Comparison of ENCODE assay signal across 20 cellular contexts in the genomic region with DNA sequence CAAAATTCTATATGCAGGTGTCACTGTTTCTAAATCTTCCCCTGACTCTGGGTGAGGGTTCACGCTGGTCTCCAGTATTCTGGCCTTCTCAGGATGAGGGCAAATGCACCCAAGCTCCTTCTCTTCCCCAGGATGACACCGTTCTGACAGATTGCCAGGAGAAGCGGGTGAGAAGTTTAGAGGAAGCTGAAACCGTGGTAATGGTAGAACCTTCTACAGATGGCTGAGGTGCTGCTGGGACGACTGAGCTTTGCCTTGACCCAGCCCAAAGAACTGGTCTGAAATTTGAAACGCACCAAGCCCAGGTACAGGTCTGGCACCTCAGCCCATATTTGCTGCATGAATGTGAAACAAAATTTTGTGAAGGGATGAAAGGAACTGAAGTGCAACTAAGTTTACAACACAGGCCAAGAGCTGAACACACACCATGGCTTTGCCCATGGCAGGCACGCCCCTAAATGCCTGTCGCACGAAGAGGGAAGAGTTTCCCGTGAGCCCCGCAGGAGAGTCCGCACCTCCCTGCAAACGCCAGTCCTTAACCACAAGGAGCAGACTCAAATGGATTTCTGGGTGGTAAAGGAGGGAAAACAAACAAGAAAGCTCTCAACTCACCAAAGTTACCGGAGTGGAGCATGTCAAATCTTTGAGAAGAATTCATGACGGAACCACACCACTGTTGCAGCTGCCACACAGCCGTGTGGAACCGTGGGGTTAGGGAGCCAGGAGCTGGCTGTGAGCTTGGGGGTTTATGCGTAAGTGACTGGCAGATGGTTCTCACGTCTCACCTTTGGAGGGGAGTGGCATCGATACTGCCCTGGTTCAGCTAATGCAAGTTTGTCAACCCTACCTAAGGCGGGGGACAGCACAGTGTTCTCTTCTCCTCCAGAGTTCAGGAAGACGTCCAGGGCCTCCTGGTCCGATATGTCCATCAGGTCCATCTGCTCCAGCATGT.
A peak's percentile ranks its signal among the peaks of the same experiment; 100 is the strongest.
DNase-seq lines count a peak whose midpoint lies in the region; ATAC-seq and TF ChIP-seq lines count a peak whose summit lies in the region.
"Had no signal": no experiment of that assay in that cellular context is flagged by ENCODE, and none has a peak within 500 bp of the region (broad histone marks: within the 10 kb centered on the region; RNA-seq: fewer than 3 reads in every experiment).

No MANE protein-coding gene starts in this region.

- no peaks in the 10 kb centered on the region for H3K9me3 ChIP-seq in CD4-positive, CD25-positive, alpha-beta regulatory T cell (ENCODE audit: control insufficient read depth in 2 of 2, low read length in 2 of 2)
- no peaks in the 10 kb centered on the region for H3K9me3 ChIP-seq in sigmoid colon
- H3K9me3 ChIP-seq: ascending aorta had no signal

- peaks cover 80% of the 10 kb centered on the region for H3K36me3 ChIP-seq in CD4-positive, CD25-positive, alpha-beta regulatory T cell (ENCODE audit: control insufficient read depth, insufficient read depth, low read length)
- peaks cover 7 to 58% (median 12%) of the 10 kb centered on the region in 4 donors for H3K36me3 ChIP-seq in sigmoid colon

- peaks cover 70% of the 10 kb centered on the region for H3K36me3 Mint-ChIP-seq in activated CD8-positive, alpha-beta T cell treated with anti-CD3 and anti-CD28 coated beads for 36 hours (ENCODE audit: low read depth)
- peaks cover 64% of the 10 kb centered on the region for H3K36me3 Mint-ChIP-seq in activated CD8-positive, alpha-beta T cell treated with anti-CD3 and anti-CD28 coated beads, Interleukin-2, amount 10 ng/mL, durations not matched to agents 7 days and 5 days (ENCODE audit: low read depth)
- H3K36me3 Mint-ChIP-seq in CD4-positive, CD25-positive, alpha-beta regulatory T cell: peaks cover 68% of the 10 kb centered on the region
- peaks cover 67% of the 10 kb centered on the region for H3K36me3 Mint-ChIP-seq in activated naive CD8-positive, alpha-beta T cell treated with anti-CD3 and anti-CD28 coated beads, Interleukin-2, amount 50 U/mL, for 24 hours (ENCODE audit: low read depth)
- H3K36me3 Mint-ChIP-seq in nephron progenitor cell (ENCODE audit: low read depth): peaks cover 100% of the 10 kb centered on the region

- no peak for ATAC-seq in activated CD8-positive, alpha-beta T cell treated with anti-CD3 and anti-CD28 coated beads for 36 hours
- ATAC-seq in activated CD8-positive, alpha-beta T cell treated with anti-CD3 and anti-CD28 coated beads, Interleukin-2, amount 10 ng/mL, durations not matched to agents 7 days and 5 days: no peak
- ATAC-seq in CD4-positive, CD25-positive, alpha-beta regulatory T cell (ENCODE audit: low read depth in 2 of 2): no peak
- no peak for ATAC-seq in activated naive CD8-positive, alpha-beta T cell treated with anti-CD3 and anti-CD28 coated beads, Interleukin-2, amount 50 U/mL, for 24 hours
- ATAC-seq: HCT116 had no signal

- peak overlapping the region; percentile 62 for H3K27ac Mint-ChIP-seq in activated CD8-positive, alpha-beta T cell treated with anti-CD3 and anti-CD28 coated beads for 36 hours
- H3K27ac Mint-ChIP-seq in activated CD8-positive, alpha-beta T cell treated with anti-CD3 and anti-CD28 coated beads, Interleukin-2, amount 10 ng/mL, durations not matched to agents 7 days and 5 days: no peak overlapping the region
- peak overlapping the region in 2 of 3 donors; percentile 42 to 47 for H3K27ac Mint-ChIP-seq in CD4-positive, CD25-positive, alpha-beta regulatory T cell
- H3K27ac Mint-ChIP-seq in activated naive CD8-positive, alpha-beta T cell treated with anti-CD3 and anti-CD28 coated beads, Interleukin-2, amount 50 U/mL, for 24 hours: peak overlapping the region; percentile 64
- peak overlapping the region; percentile 48 for H3K27ac Mint-ChIP-seq in nephron progenitor cell

- H3K27me3 ChIP-seq in CD4-positive, CD25-positive, alpha-beta regulatory T cell (ENCODE audit: control insufficient read depth, insufficient read depth, low read length): no peaks in the 10 kb centered on the region
- no peaks in the 10 kb centered on the region for H3K27me3 ChIP-seq in sigmoid colon
- H3K27me3 ChIP-seq: ascending aorta had no signal

- peaks cover 9% of the 10 kb centered on the region for H3K9me3 Mint-ChIP-seq in activated CD8-positive, alpha-beta T cell treated with anti-CD3 and anti-CD28 coated beads for 36 hours
- no peaks in the 10 kb centered on the region for H3K9me3 Mint-ChIP-seq in activated CD8-positive, alpha-beta T cell treated with anti-CD3 and anti-CD28 coated beads, Interleukin-2, amount 10 ng/mL, durations not matched to agents 7 days and 5 days (ENCODE audit: insufficient read depth)
- H3K9me3 Mint-ChIP-seq in CD4-positive, CD25-positive, alpha-beta regulatory T cell: no peaks in the 10 kb centered on the region
- peaks cover 7% of the 10 kb centered on the region for H3K9me3 Mint-ChIP-seq in activated naive CD8-positive, alpha-beta T cell treated with anti-CD3 and anti-CD28 coated beads, Interleukin-2, amount 50 U/mL, for 24 hours
- H3K9me3 Mint-ChIP-seq in nephron progenitor cell: peaks cover 67% of the 10 kb centered on the region
- H3K9me3 Mint-ChIP-seq: activated B cell treated with CpG ODN at 0.5 μM for 24 hours had no signal

- TF ChIP-seq CTCF in activated CD8-positive, alpha-beta T cell treated with anti-CD3 and anti-CD28 coated beads for 36 hours (IDR thresholded peaks at IDR 0.05): no peak
- TF ChIP-seq CTCF in nephron progenitor cell (IDR thresholded peaks at IDR 0.05): no peak
- no peak for TF ChIP-seq CTCF in sigmoid colon (IDR thresholded peaks at IDR 0.05)

- 96% methylated on average over 23 of the region's 23 CpGs for WGBS in sigmoid colon, 2 donors

- peaks cover 15% of the 10 kb centered on the region for H3K4me1 Mint-ChIP-seq in activated CD8-positive, alpha-beta T cell treated with anti-CD3 and anti-CD28 coated beads for 36 hours (ENCODE audit: low read depth)
- peaks cover 11% of the 10 kb centered on the region for H3K4me1 Mint-ChIP-seq in activated CD8-positive, alpha-beta T cell treated with anti-CD3 and anti-CD28 coated beads, Interleukin-2, amount 10 ng/mL, durations not matched to agents 7 days and 5 days (ENCODE audit: low read depth)
- H3K4me1 Mint-ChIP-seq in CD4-positive, CD25-positive, alpha-beta regulatory T cell: peaks cover 0 to 24% (median 7%) of the 10 kb centered on the region in 4 donors
- H3K4me1 Mint-ChIP-seq in activated naive CD8-positive, alpha-beta T cell treated with anti-CD3 and anti-CD28 coated beads, Interleukin-2, amount 50 U/mL, for 24 hours: peaks cover 23% of the 10 kb centered on the region
- peaks cover 19% of the 10 kb centered on the region for H3K4me1 Mint-ChIP-seq in nephron progenitor cell

- POLR2A ChIA-PET in activated CD8-positive, alpha-beta T cell treated with anti-CD3 and anti-CD28 coated beads for 36 hours (lab: Charles Lee): no interaction called here
- POLR2A ChIA-PET in activated CD8-positive, alpha-beta T cell treated with anti-CD3 and anti-CD28 coated beads, Interleukin-2, amount 10 ng/mL, durations not matched to agents 7 days and 5 days (lab: Charles Lee): no interaction called here

- H3K4me3 Mint-ChIP-seq in activated CD8-positive, alpha-beta T cell treated with anti-CD3 and anti-CD28 coated beads for 36 hours: no peak overlapping the region
- no peak overlapping the region for H3K4me3 Mint-ChIP-seq in activated CD8-positive, alpha-beta T cell treated with anti-CD3 and anti-CD28 coated beads, Interleukin-2, amount 10 ng/mL, durations not matched to agents 7 days and 5 days
- H3K4me3 Mint-ChIP-seq in CD4-positive, CD25-positive, alpha-beta regulatory T cell: no peak overlapping the region
- peak overlapping the region; percentile 24 for H3K4me3 Mint-ChIP-seq in activated naive CD8-positive, alpha-beta T cell treated with anti-CD3 and anti-CD28 coated beads, Interleukin-2, amount 50 U/mL, for 24 hours
- H3K4me3 Mint-ChIP-seq in nephron progenitor cell: no peak overlapping the region
- H3K4me3 Mint-ChIP-seq: activated B cell treated with CpG ODN at 0.5 μM for 24 hours had no signal

- no peak for DNase-seq in activated CD8-positive, alpha-beta T cell treated with anti-CD3 and anti-CD28 coated beads for 36 hours
- no peak for DNase-seq in activated CD8-positive, alpha-beta T cell treated with anti-CD3 and anti-CD28 coated beads, Interleukin-2, amount 10 ng/mL, durations not matched to agents 7 days and 5 days
- DNase-seq in CD4-positive, CD25-positive, alpha-beta regulatory T cell: no peak
- no peak for DNase-seq in activated naive CD8-positive, alpha-beta T cell treated with anti-CD3 and anti-CD28 coated beads, Interleukin-2, amount 50 U/mL, for 24 hours
- DNase-seq in nephron progenitor cell (no peak), SIG-M5 treated with dmso at 0.1 percent for 504 hours (lab: John Stamatoyannopoulos, UW; ENCODE audit: unreplicated experiment) (no peak), sigmoid colon (no peak), NCI-H2081 treated with DMSO at 0.1 percent for 48 hours (lab: John Stamatoyannopoulos, UW) (no peak)
- DNase-seq: activated B cell treated with CpG ODN at 0.5 μM for 24 hours; DMS79; KG1; NCI-H2081; NCI-H510A; SHP77 treated with DMSO at 0.1 percent for 48 hours; stimulated activated naive CD4-positive, alpha-beta T cell treated with Interleukin-2 at 50 U/mL for 16 hours had no signal

- no peak overlapping the region for H3K4me3 ChIP-seq in CD4-positive, CD25-positive, alpha-beta regulatory T cell (ENCODE audit: low read depth, low read length)
- H3K4me3 ChIP-seq in sigmoid colon: no peak overlapping the region
- H3K4me3 ChIP-seq: ascending aorta had no signal

- no peak overlapping the region for H3K27ac ChIP-seq in CD4-positive, CD25-positive, alpha-beta regulatory T cell (ENCODE audit: insufficient read depth, low read length, poor library complexity, severe bottlenecking)
- H3K27ac ChIP-seq in sigmoid colon: no peak overlapping the region
- H3K27ac ChIP-seq: ascending aorta, C4-2B, epithelial cell of prostate, parathyroid adenoma had no signal

- TF ChIP-seq EP300 in sigmoid colon (IDR thresholded peaks at IDR 0.05): no peak

- intact Hi-C loops in activated CD8-positive, alpha-beta T cell treated with anti-CD3 and anti-CD28 coated beads for 36 hours (cut with micrococcal nuclease): loop anchor here (5.0 kb wide), 1 partner anchor 98 kb away; no protein-coding TSS in a partner anchor
- intact Hi-C loops in sigmoid colon (cut with DNase I): no loop called here

- TF ChIP-seq POLR2A in sigmoid colon (IDR thresholded peaks at IDR 0.05): no peak

- no peaks in the 10 kb centered on the region for H3K4me1 ChIP-seq in CD4-positive, CD25-positive, alpha-beta regulatory T cell (ENCODE audit: control insufficient read depth, insufficient read depth, low read length, poor library complexity, severe bottlenecking)
- peaks cover 0 to 8% (median 3%) of the 10 kb centered on the region in 4 donors for H3K4me1 ChIP-seq in sigmoid colon
- H3K4me1 ChIP-seq: ascending aorta had no signal

- CTCF ChIA-PET in activated CD8-positive, alpha-beta T cell treated with anti-CD3 and anti-CD28 coated beads for 36 hours (lab: Charles Lee): no interaction called here
- CTCF ChIA-PET in activated CD8-positive, alpha-beta T cell treated with anti-CD3 and anti-CD28 coated beads, Interleukin-2, amount 10 ng/mL, durations not matched to agents 7 days and 5 days (lab: Charles Lee): interaction anchor here (2.2 kb wide), 1 partner anchor 100 kb away, joined by 11 read pairs; no protein-coding TSS in a partner anchor

- H3K27me3 Mint-ChIP-seq in activated CD8-positive, alpha-beta T cell treated with anti-CD3 and anti-CD28 coated beads for 36 hours: no peaks in the 10 kb centered on the region
- H3K27me3 Mint-ChIP-seq in activated CD8-positive, alpha-beta T cell treated with anti-CD3 and anti-CD28 coated beads, Interleukin-2, amount 10 ng/mL, durations not matched to agents 7 days and 5 days (ENCODE audit: low read depth): no peaks in the 10 kb centered on the region
- no peaks in the 10 kb centered on the region for H3K27me3 Mint-ChIP-seq in CD4-positive, CD25-positive, alpha-beta regulatory T cell
- H3K27me3 Mint-ChIP-seq in activated naive CD8-positive, alpha-beta T cell treated with anti-CD3 and anti-CD28 coated beads, Interleukin-2, amount 50 U/mL, for 24 hours: no peaks in the 10 kb centered on the region
- H3K27me3 Mint-ChIP-seq in nephron progenitor cell (ENCODE audit: low read depth, poor library complexity): peaks cover 3% of the 10 kb centered on the region
- H3K27me3 Mint-ChIP-seq: activated B cell treated with CpG ODN at 0.5 μM for 24 hours had no signal
